Comparison of ENCODE assay signal across 12 cellular contexts in genomic region chr7:87231243-87231642, GRCh38. TPM values are rescaled to one million over a fixed set of nuclear protein-coding genes. Genes with fewer than 3 reads are reported as not detected.
DNase-seq lines count a peak whose midpoint lies in the region; ATAC-seq and TF ChIP-seq lines count a peak whose summit lies in the region.
"Had no signal": no experiment of that assay in that cellular context is flagged by ENCODE, and none has a peak within 500 bp of the region (broad histone marks: within the 10 kb centered on the region; RNA-seq: fewer than 3 reads in every experiment).

No MANE protein-coding gene starts in this region.

- DNase-seq in DMS79 treated with DMSO at 0.1 percent for 48 hours (lab: John Stamatoyannopoulos, UW) = peak; percentile 43
- DNase-seq in NCI-H446 (lab: John Stamatoyannopoulos, UW) = peak; percentile 63 to 90
- peak; percentile 28 to 55 for DNase-seq in heart right ventricle
- peak; percentile 21 to 89 (median 45) for DNase-seq in posterior cingulate gyrus
- DNase-seq in effector memory CD4-positive, alpha-beta T cell = no peak
- DNase-seq in GM13976 (ENCODE audit: low spot score) = no peak
- DNase-seq: activated CD4-positive, CD25-positive, alpha-beta regulatory T cell; activated naive CD8-positive, alpha-beta T cell treated with anti-CD3 and anti-CD28 coated beads, Interleukin-2, amount 50 U/mL, for 24 hours; stimulated activated CD4-positive, alpha-beta T cell treated with anti-CD3 and anti-CD28 coated beads, Interleukin-2, amount 100 ng/mL, for 24 hours had no signal

- no peaks in the 10 kb centered on the region for H3K9me3 ChIP-seq in heart right ventricle
- H3K9me3 ChIP-seq in effector memory CD4-positive, alpha-beta T cell (ENCODE audit: control insufficient read depth, low read length) = no peaks in the 10 kb centered on the region

- H3K4me1 ChIP-seq in heart right ventricle = peaks cover 0 to 12% (median 0%) of the 10 kb centered on the region in 9 donors
- H3K4me1 ChIP-seq in effector memory CD4-positive, alpha-beta T cell (ENCODE audit: control insufficient read depth, insufficient read depth, low read length, poor library complexity, severe bottlenecking) = no peaks in the 10 kb centered on the region

- TF ChIP-seq CTCF in heart right ventricle (IDR thresholded peaks at IDR 0.05) (no peak), GM13976 (IDR thresholded peaks at IDR 0.05; ENCODE audit: borderline replicate concordance, control extremely low read depth, extremely low read depth, insufficient read depth, missing control alignments) (no peak)

- ATAC-seq in heart right ventricle (peak; percentile 55 to 84 (median 77)), HG02571 (IDR thresholded peaks at IDR 0.05; ENCODE audit: unreplicated experiment) (no peak), GM18505 (IDR thresholded peaks at IDR 0.05; ENCODE audit: unreplicated experiment) (no peak)
- ATAC-seq: activated naive CD8-positive, alpha-beta T cell treated with anti-CD3 and anti-CD28 coated beads, Interleukin-2, amount 50 U/mL, for 24 hours had no signal

- no peaks in the 10 kb centered on the region for H3K36me3 ChIP-seq in heart right ventricle
- H3K36me3 ChIP-seq in effector memory CD4-positive, alpha-beta T cell (ENCODE audit: control insufficient read depth, insufficient read depth, low read length) = no peaks in the 10 kb centered on the region

- H3K27me3 ChIP-seq in heart right ventricle = peaks cover 0 to 6% (median 0%) of the 10 kb centered on the region in 7 donors
- H3K27me3 ChIP-seq in effector memory CD4-positive, alpha-beta T cell (replicated peaks; ENCODE audit: control insufficient read depth, insufficient read depth, low read length, poor library complexity, severe bottlenecking) = no peaks in the 10 kb centered on the region

- 43 to 51% methylated on average over 7 of the region's 7 CpGs for WGBS in heart right ventricle, 2 donors

- no peak overlapping the region for H3K27ac ChIP-seq in heart right ventricle
- no peak overlapping the region for H3K27ac ChIP-seq in effector memory CD4-positive, alpha-beta T cell (ENCODE audit: insufficient read depth, low read length, poor library complexity, severe bottlenecking)

- in situ Hi-C loops in GM13976 (cut with MboI; ENCODE audit: low sequenced_read_pairs, unreplicated experiment) = no loop called here

- no peak for TF ChIP-seq POLR2A in GM18505 (IDR thresholded peaks at IDR 0.05; ENCODE audit: borderline replicate concordance, extremely low read depth, insufficient read depth, insufficient read length)

- H3K4me3 ChIP-seq in heart right ventricle = no peak overlapping the region
- H3K4me3 ChIP-seq in effector memory CD4-positive, alpha-beta T cell (ENCODE audit: insufficient read depth, low read depth, low read length, poor library complexity, severe bottlenecking) = no peak overlapping the region
- H3K4me3 ChIP-seq: lung had no signal

- intact Hi-C loops in heart right ventricle (cut with DNase I) = loop anchor here in 2 of 10 donors (10.0 kb wide), 2 partner anchors 176 to 296 kb away; partner anchors contain the start of gene ELAPOR2 (in 1 of the 2)
- intact Hi-C loops in posterior cingulate gyrus (cut with DNase I) = loop anchor here (10.0 kb wide), 1 partner anchor 176 kb away; the partner anchor contains the start of gene ELAPOR2

RNA-seq across cellular contexts. Expression of gene TMEM243, which starts 11.7 kb away (rescaled TPM):
- 1 to 10 TPM; 2.1 to 7.0 (median 3.9) TPM for total RNA-seq in heart right ventricle
- 10 to 100 TPM in 1 of 2 donors, 1 to 10 TPM in 1; 9.7 to 10.0 TPM for polyA plus RNA-seq in heart right ventricle

Comparison
In these comparisons a context has a peak if more than half of its experiments do, and no peak if none do; other contexts are left out.
1. DNase-seq: peak in DMS79 treated with DMSO at 0.1 percent for 48 hours (single experiment), NCI-H446 (2 of 2), heart right ventricle (2 of 2) and posterior cingulate gyrus (10 of 10); none in effector memory CD4-positive, alpha-beta T cell (0 of 3) and GM13976 (single experiment).
2. ATAC-seq: peak in heart right ventricle (8 of 8); none in HG02571 (single experiment) and GM18505 (single experiment).